ENCODE assay signal across 13 cellular contexts in the genomic region with DNA sequence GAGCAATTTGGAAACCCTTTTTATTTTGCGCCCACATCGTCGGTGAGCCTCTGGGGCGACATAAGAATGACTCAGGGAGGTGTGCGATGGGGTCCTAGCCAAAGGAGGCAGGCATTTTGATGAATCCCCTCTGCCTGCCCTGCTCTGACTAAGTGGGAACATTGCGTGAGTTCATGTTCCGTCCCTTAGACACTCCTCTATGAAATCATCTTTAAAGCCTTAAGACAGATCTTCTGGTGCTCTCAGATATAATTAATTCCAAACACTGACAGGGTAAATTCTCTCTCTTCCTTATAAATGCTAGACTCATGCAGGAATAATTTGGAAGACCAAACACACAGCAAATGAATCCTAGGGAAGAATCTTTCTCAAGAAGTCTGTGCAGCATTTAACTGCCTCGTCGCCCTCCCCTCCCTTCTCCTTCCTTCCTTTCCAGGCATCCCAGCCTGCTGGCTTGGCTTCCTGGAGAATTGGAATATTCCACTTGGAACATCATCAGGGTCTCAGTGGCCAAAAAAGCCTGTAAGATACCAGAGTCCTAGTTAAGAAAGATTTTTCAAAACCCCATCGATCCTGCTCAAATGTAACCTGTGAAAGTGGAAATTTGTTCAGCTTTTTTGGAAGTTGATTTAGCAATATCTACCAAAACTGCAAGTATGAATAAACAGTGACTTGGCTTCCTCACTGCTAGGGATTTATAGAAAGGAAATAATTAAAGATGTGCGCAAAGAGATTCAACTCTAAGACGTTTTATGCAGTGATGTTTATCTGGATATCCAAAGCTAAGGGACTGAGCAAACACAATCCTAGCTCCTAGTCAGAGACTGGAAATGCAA. TPM values are rescaled to one million over a fixed set of nuclear protein-coding genes. Genes with fewer than 3 reads are reported as not detected.
DNase-seq lines count a peak whose midpoint lies in the region; ATAC-seq and TF ChIP-seq lines count a peak whose summit lies in the region.
"Had no signal": no experiment of that assay in that cellular context is flagged by ENCODE, and none has a peak within 500 bp of the region (broad histone marks: within the 10 kb centered on the region; RNA-seq: fewer than 3 reads in every experiment).

No MANE protein-coding gene starts in this region.

- no peaks in the 10 kb centered on the region for H3K4me1 ChIP-seq in osteoblast (ENCODE audit: insufficient read depth, low read length)
- H3K4me1 ChIP-seq: BLaER1 had no signal

- H2AFZ ChIP-seq in osteoblast (ENCODE audit: low read length): no peak overlapping the region

- ATAC-seq in GM21367 (IDR thresholded peaks at IDR 0.05; ENCODE audit: unreplicated experiment) (no peak), HG03571 (IDR thresholded peaks at IDR 0.05; ENCODE audit: unreplicated experiment) (no peak)

- H4K20me1 ChIP-seq in osteoblast (ENCODE audit: insufficient read depth, low read length): no peaks in the 10 kb centered on the region
- H4K20me1 ChIP-seq: BLaER1 had no signal

- H3K4me3 Mint-ChIP-seq in endothelial cell (ENCODE audit: unreplicated experiment): no peak overlapping the region

- no peak overlapping the region for H3K4me3 ChIP-seq in AG09309 (ENCODE audit: control insufficient read depth, low read depth, low read length)
- H3K4me3 ChIP-seq in fibroblast of mammary gland (ENCODE audit: control insufficient read depth, low read depth, low read length): no peak overlapping the region
- H3K4me3 ChIP-seq in osteoblast (ENCODE audit: insufficient read depth, low read length): no peak overlapping the region
- H3K4me3 ChIP-seq: BLaER1 had no signal

- H3K4me2 ChIP-seq in osteoblast (ENCODE audit: insufficient read depth, low read length): peak overlapping the region; percentile 13
- H3K4me2 ChIP-seq: BLaER1 had no signal

- TF ChIP-seq CTCF in AG09309 (IDR thresholded peaks at IDR 0.05; ENCODE audit: control insufficient read depth, insufficient read depth, low read depth, low read length, missing control alignments) (no peak), fibroblast of mammary gland (conservative IDR thresholded peaks at IDR 0.05; ENCODE audit: control insufficient read depth, insufficient read depth, low read depth, low read length) (no peak), osteoblast (IDR thresholded peaks at IDR 0.05; ENCODE audit: extremely low read depth, low read depth, low read length) (no peak), endothelial cell (IDR thresholded peaks at IDR 0.05; ENCODE audit: unreplicated experiment) (no peak)

- H3K27ac Mint-ChIP-seq in endothelial cell (ENCODE audit: unreplicated experiment): no peak overlapping the region

- H3K4me1 Mint-ChIP-seq in endothelial cell (ENCODE audit: unreplicated experiment): peaks cover 6% of the 10 kb centered on the region

- DNase-seq in AG09309 (ENCODE audit: low read depth): peak; percentile 92
- DNase-seq in M059J (ENCODE audit: low read depth): peak; percentile 81
- DNase-seq in fibroblast of mammary gland (ENCODE audit: low read depth): peak; percentile 98
- no peak for DNase-seq in osteoblast (ENCODE audit: insufficient read length, low spot score, missing footprints)
- no peak for DNase-seq in endothelial cell (ENCODE audit: low spot score)
- DNase-seq in occipital lobe (lab: John Stamatoyannopoulos, UW): no peak
- DNase-seq: activated CD8-positive, alpha-beta memory T cell treated with anti-CD3 and anti-CD28 coated beads, Interleukin-2, amount 50 U/mL, for 4 hours; KBM-7; NCI-H1694; stimulated activated CD8-positive, alpha-beta memory T cell treated with anti-CD3 and anti-CD28 coated beads, Interleukin-4, amount 100 ng/mL, for 48 hours had no signal

- no peaks in the 10 kb centered on the region for H3K9me3 Mint-ChIP-seq in endothelial cell (ENCODE audit: unreplicated experiment)

- peaks cover 4% of the 10 kb centered on the region for H3K9me3 ChIP-seq in osteoblast (ENCODE audit: low read depth, low read length)

- no peak overlapping the region for H3K27ac ChIP-seq in osteoblast (ENCODE audit: low read depth, low read length)
- H3K27ac ChIP-seq: BLaER1 had no signal

- H3K36me3 ChIP-seq in osteoblast (ENCODE audit: insufficient read depth, low read length): no peaks in the 10 kb centered on the region
- H3K36me3 ChIP-seq: BLaER1 had no signal

- H3K27me3 ChIP-seq in osteoblast (ENCODE audit: insufficient read depth, low read length): peaks cover 55% of the 10 kb centered on the region
- H3K27me3 ChIP-seq: BLaER1 had no signal

- no peaks in the 10 kb centered on the region for H3K36me3 Mint-ChIP-seq in endothelial cell (ENCODE audit: low read depth, unreplicated experiment)

- H3K27me3 Mint-ChIP-seq in endothelial cell (ENCODE audit: unreplicated experiment): peaks cover 3% of the 10 kb centered on the region

- H3K79me2 ChIP-seq in osteoblast (ENCODE audit: insufficient read depth, low read length): no peaks in the 10 kb centered on the region

RNA-seq across cellular contexts. Expression of gene FOXF1, which starts 52.5 kb away (rescaled TPM):
- total RNA-seq in M059J (2014; rRNA removed; shearing (Covaris generic)): 11.1 and 21.2 TPM in 2 replicates
- total RNA-seq in osteoblast (not detected in 2 replicates), endothelial cell (ENCODE audit: unreplicated experiment) (0.69 TPM), occipital lobe (0.47 TPM)

Comparison
In these comparisons a context has a peak if more than half of its experiments do, and no peak if none do; other contexts are left out.
1. DNase-seq: peak in AG09309 (single experiment), M059J (single experiment) and fibroblast of mammary gland (single experiment); none in osteoblast (single experiment), endothelial cell (single experiment) and occipital lobe (single experiment).